Comparison of ENCODE assay signal across 28 cellular contexts in genomic region chr3:95418251-95418650, GRCh38.
"Had no signal": no experiment of that assay in that cellular context is flagged by ENCODE, and none has a peak within 500 bp of the region (broad histone marks: within the 10 kb centered on the region; RNA-seq: fewer than 3 reads in every experiment).

No MANE protein-coding gene starts in this region.

- H3K36me3 ChIP-seq: adrenal gland, brain microvascular endothelial cell, WERI-Rb-1 had no signal

- H3K4me1 Mint-ChIP-seq: activated CD4-positive, alpha-beta memory T cell treated with anti-CD3 and anti-CD28 coated beads, Interleukin-2, amount 10 ng/mL, durations not matched to agents 7 days and 5 days; activated CD8-positive, alpha-beta memory T cell treated with anti-CD3 and anti-CD28 coated beads, Interleukin-2, amount 10 ng/mL, durations not matched to agents 7 days and 5 days; activated naive CD8-positive, alpha-beta T cell treated with anti-CD3 and anti-CD28 coated beads, Interleukin-2, amount 10 ng/mL, durations not matched to agents 7 days and 5 days had no signal

- H3K9me3 ChIP-seq: adrenal gland, SJCRH30 had no signal

- DNase-seq: activated CD4-positive, alpha-beta memory T cell treated with anti-CD3 and anti-CD28 coated beads, Interleukin-2, amount 10 ng/mL, durations not matched to agents 7 days and 5 days; activated CD4-positive, alpha-beta T cell treated with anti-CD3 and anti-CD28 coated beads for 1 hour; activated CD4-positive, alpha-beta T cell treated with anti-CD3 and anti-CD28 coated beads for 48 hours; activated CD4-positive, CD25-positive, alpha-beta regulatory T cell; activated CD8-positive, alpha-beta memory T cell treated with anti-CD3 and anti-CD28 coated beads for 24 hours; activated CD8-positive, alpha-beta memory T cell treated with anti-CD3 and anti-CD28 coated beads, Interleukin-2, amount 10 ng/mL, durations not matched to agents 7 days and 5 days; activated CD8-positive, alpha-beta memory T cell treated with anti-CD3 and anti-CD28 coated beads, Interleukin-2, amount 50 U/mL, for 48 hours; activated effector memory CD4-positive, alpha-beta T cell treated with Interleukin-2 at 50 U/mL for 16 hours; activated naive CD4-positive, alpha-beta T cell treated with anti-CD3 and anti-CD28 coated beads, Interleukin-2, amount 50 U/mL, for 16 hours; activated naive CD8-positive, alpha-beta T cell treated with anti-CD3 and anti-CD28 coated beads, Interleukin-2, amount 10 ng/mL, durations not matched to agents 7 days and 5 days; activated T-cell treated with anti-CD3 and anti-CD28 coated beads, Interleukin-2, amount 50 U/mL, for 48 hours; adrenal gland; brain microvascular endothelial cell; central memory CD4-positive, alpha-beta T cell; NCI-H1092 treated with DMSO at 0.1 percent for 48 hours; NCI-H1417 treated with DMSO at 0.1 percent for 48 hours; NCI-H187 treated with DMSO at 0.1 percent for 48 hours; NCI-H2081; NCI-H2171 treated with DMSO at 0.1 percent for 48 hours; NCI-H345; NCI-H524 treated with DMSO at 0.1 percent for 48 hours; SHP77; T1000; WERI-Rb-1 had no signal

- H3K4me3 Mint-ChIP-seq: activated CD4-positive, alpha-beta memory T cell treated with anti-CD3 and anti-CD28 coated beads, Interleukin-2, amount 10 ng/mL, durations not matched to agents 7 days and 5 days; activated CD8-positive, alpha-beta memory T cell treated with anti-CD3 and anti-CD28 coated beads, Interleukin-2, amount 10 ng/mL, durations not matched to agents 7 days and 5 days; activated naive CD8-positive, alpha-beta T cell treated with anti-CD3 and anti-CD28 coated beads, Interleukin-2, amount 10 ng/mL, durations not matched to agents 7 days and 5 days had no signal

- H3K27me3 Mint-ChIP-seq: activated CD4-positive, alpha-beta memory T cell treated with anti-CD3 and anti-CD28 coated beads, Interleukin-2, amount 10 ng/mL, durations not matched to agents 7 days and 5 days; activated CD8-positive, alpha-beta memory T cell treated with anti-CD3 and anti-CD28 coated beads, Interleukin-2, amount 10 ng/mL, durations not matched to agents 7 days and 5 days; activated naive CD8-positive, alpha-beta T cell treated with anti-CD3 and anti-CD28 coated beads, Interleukin-2, amount 10 ng/mL, durations not matched to agents 7 days and 5 days had no signal

- H3K27ac Mint-ChIP-seq: activated CD4-positive, alpha-beta memory T cell treated with anti-CD3 and anti-CD28 coated beads, Interleukin-2, amount 10 ng/mL, durations not matched to agents 7 days and 5 days; activated CD8-positive, alpha-beta memory T cell treated with anti-CD3 and anti-CD28 coated beads, Interleukin-2, amount 10 ng/mL, durations not matched to agents 7 days and 5 days; activated naive CD8-positive, alpha-beta T cell treated with anti-CD3 and anti-CD28 coated beads, Interleukin-2, amount 10 ng/mL, durations not matched to agents 7 days and 5 days had no signal

- H3K27me3 ChIP-seq: adrenal gland, brain microvascular endothelial cell, SJCRH30 had no signal

- ATAC-seq: activated CD8-positive, alpha-beta memory T cell treated with anti-CD3 and anti-CD28 coated beads, Interleukin-2, amount 10 ng/mL, durations not matched to agents 7 days and 5 days; K562; Panc1 had no signal

- H3K36me3 Mint-ChIP-seq: activated CD8-positive, alpha-beta memory T cell treated with anti-CD3 and anti-CD28 coated beads, Interleukin-2, amount 10 ng/mL, durations not matched to agents 7 days and 5 days; activated naive CD8-positive, alpha-beta T cell treated with anti-CD3 and anti-CD28 coated beads, Interleukin-2, amount 10 ng/mL, durations not matched to agents 7 days and 5 days had no signal

- H3K4me3 ChIP-seq: adrenal gland, K562, SJCRH30, SK-N-MC had no signal

- H3K27ac ChIP-seq: adrenal gland, brain microvascular endothelial cell, SJCRH30, SK-N-MC, WERI-Rb-1 had no signal

- H3K4me1 ChIP-seq: adrenal gland had no signal
